ENCODE assay signal across 16 cellular contexts in the genomic region with DNA sequence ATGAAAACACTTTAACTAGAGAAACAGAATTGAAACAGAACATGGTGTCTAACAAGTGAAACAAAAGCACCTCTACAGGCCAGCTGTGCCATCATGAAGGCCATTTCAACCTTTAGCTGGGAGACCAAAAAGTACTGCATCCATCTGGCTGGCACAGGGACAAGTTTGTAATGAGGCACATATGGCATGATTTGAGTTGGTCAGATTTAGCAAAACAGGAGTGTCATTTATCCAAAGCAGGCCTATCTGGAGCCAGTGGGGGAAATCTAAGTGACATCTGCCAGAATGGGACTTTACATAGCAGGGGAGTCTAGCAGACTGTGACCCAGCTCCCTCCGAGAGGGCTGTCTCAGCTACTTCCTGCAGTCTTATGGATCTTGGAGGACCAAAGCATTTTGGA. TPM values are rescaled to one million over a fixed set of nuclear protein-coding genes. Genes with fewer than 3 reads are reported as not detected.
A peak's percentile ranks its signal among the peaks of the same experiment; 100 is the strongest.
DNase-seq lines count a peak whose midpoint lies in the region; ATAC-seq and TF ChIP-seq lines count a peak whose summit lies in the region.
"Had no signal": no experiment of that assay in that cellular context is flagged by ENCODE, and none has a peak within 500 bp of the region (broad histone marks: within the 10 kb centered on the region; RNA-seq: fewer than 3 reads in every experiment).

No MANE protein-coding gene starts in this region.

- H3K23ac ChIP-seq in trophoblast cell (ENCODE audit: low read length) = no peak overlapping the region

- H3K4me1 Mint-ChIP-seq in nephron progenitor cell = peaks cover 3% of the 10 kb centered on the region
- H3K4me1 Mint-ChIP-seq: stimulated activated naive CD8-positive, alpha-beta T cell treated with anti-CD3 and anti-CD28 coated beads, Interleukin-15, amount 100 ng/mL, for 72 hours had no signal

- no peak overlapping the region for H3K4me2 ChIP-seq in trophoblast cell (ENCODE audit: low read length)

- H3K14ac ChIP-seq in trophoblast cell (ENCODE audit: low read length) = peak overlapping the region; percentile 57

- no peak overlapping the region for H3K27ac Mint-ChIP-seq in nephron progenitor cell
- H3K27ac Mint-ChIP-seq: activated naive CD4-positive, alpha-beta T cell treated with anti-CD3 and anti-CD28 coated beads, Interleukin-2, amount 50 U/mL, for 72 hours; activated T-helper 1 cell treated with anti-CD3 and anti-CD28 coated beads, Interleukin-12 subunit alpha, Interleukin-12 subunit beta, Interleukin-2, Interleukin-4 antibody, amounts not matched to agents 30 ng/mL and 10 ng/mL and 1 ng/mL, durations not matched to agents 14 hours and 24 hours and 36 hours; stimulated activated naive CD8-positive, alpha-beta T cell treated with anti-CD3 and anti-CD28 coated beads, Interleukin-15, amount 100 ng/mL, for 72 hours had no signal

- WGBS in trophoblast cell (ENCODE audit: extremely low coverage, insufficient coverage, insufficient read length) = no CpG with 5 or more reads among the region's 1 CpG

- peak overlapping the region; percentile 44 for H2BK12ac ChIP-seq in trophoblast cell (ENCODE audit: low read length)

- peak overlapping the region; percentile 7 for H3K4ac ChIP-seq in trophoblast cell (ENCODE audit: low read depth, low read length)

- peak overlapping the region; percentile 74 for H2BK5ac ChIP-seq in trophoblast cell (ENCODE audit: low read depth, low read length, poor library complexity)

- peaks cover 24% of the 10 kb centered on the region for H3K79me1 ChIP-seq in trophoblast cell (ENCODE audit: low read length)

- H3K9me3 ChIP-seq in trophoblast cell (ENCODE audit: insufficient read depth, low read depth, low read length) = peaks cover 3% of the 10 kb centered on the region
- no peaks in the 10 kb centered on the region for H3K9me3 ChIP-seq in colonic mucosa
- H3K9me3 ChIP-seq: tibial nerve had no signal

- peaks cover 2% of the 10 kb centered on the region for H3K27me3 Mint-ChIP-seq in nephron progenitor cell (ENCODE audit: low read depth, poor library complexity)
- H3K27me3 Mint-ChIP-seq: stimulated activated naive CD8-positive, alpha-beta T cell treated with anti-CD3 and anti-CD28 coated beads, Interleukin-15, amount 100 ng/mL, for 72 hours had no signal

- H4K8ac ChIP-seq in trophoblast cell (ENCODE audit: low read depth, low read length) = peak overlapping the region; percentile 30

- no peaks in the 10 kb centered on the region for H3K27me3 ChIP-seq in trophoblast cell (ENCODE audit: insufficient read depth, low read length)
- no peaks in the 10 kb centered on the region for H3K27me3 ChIP-seq in colonic mucosa
- H3K27me3 ChIP-seq: tibial nerve had no signal

- H3K4me3 Mint-ChIP-seq in nephron progenitor cell = no peak overlapping the region
- H3K4me3 Mint-ChIP-seq: activated T-helper 1 cell treated with anti-CD3 and anti-CD28 coated beads, Interleukin-12 subunit alpha, Interleukin-12 subunit beta, Interleukin-2, Interleukin-4 antibody, amounts not matched to agents 30 ng/mL and 10 ng/mL and 1 ng/mL, durations not matched to agents 14 hours and 24 hours and 36 hours; stimulated activated naive CD8-positive, alpha-beta T cell treated with anti-CD3 and anti-CD28 coated beads, Interleukin-15, amount 100 ng/mL, for 72 hours had no signal

- peak; percentile 43 for ATAC-seq in GM21390 (IDR thresholded peaks at IDR 0.05; ENCODE audit: unreplicated experiment)
- ATAC-seq: activated naive CD4-positive, alpha-beta T cell treated with anti-CD3 and anti-CD28 coated beads, Interleukin-2, amount 50 U/mL, for 72 hours; stimulated activated naive CD8-positive, alpha-beta T cell treated with anti-CD3 and anti-CD28 coated beads, Interleukin-15, amount 100 ng/mL, for 72 hours had no signal

- H3K9ac ChIP-seq in trophoblast cell (ENCODE audit: low read length) (no peak overlapping the region), colonic mucosa (ENCODE audit: low read depth in 2 of 2, low read length in 2 of 2) (no peak overlapping the region)

- peaks cover 20% of the 10 kb centered on the region for H3K9me3 Mint-ChIP-seq in nephron progenitor cell

- H4K12ac ChIP-seq in trophoblast cell (ENCODE audit: low read depth, low read length) = no peak overlapping the region

- peak overlapping the region; percentile 69 for H4K91ac ChIP-seq in trophoblast cell (ENCODE audit: low read depth, low read length)

- DNase-seq in NCI-H524 treated with DMSO at 0.1 percent for 48 hours (lab: John Stamatoyannopoulos, UW) = peak; percentile 92
- DNase-seq in epithelial cell of prostate (ENCODE audit: low read depth, low spot score) = no peak
- DNase-seq in trophoblast cell = no peak
- DNase-seq in NCI-H1436 treated with DMSO at 0.1 percent for 48 hours (lab: John Stamatoyannopoulos, UW) = no peak
- no peak for DNase-seq in colonic mucosa
- no peak for DNase-seq in nephron progenitor cell
- DNase-seq: activated CD4-positive, alpha-beta T cell treated with anti-CD3 and anti-CD28 coated beads for 4 hours; NCI-H1105 treated with DMSO at 0.1 percent for 48 hours; small intestine; stimulated activated CD4-positive, alpha-beta T cell treated with anti-CD3 and anti-CD28 coated beads, Interleukin-4, amount 100 ng/mL, for 24 hours; stimulated activated naive CD8-positive, alpha-beta T cell treated with anti-CD3 and anti-CD28 coated beads, Interleukin-15, amount 100 ng/mL, for 72 hours; SW 1271 had no signal

- H3K4me1 ChIP-seq in trophoblast cell (ENCODE audit: control insufficient read depth in 1 of 2, insufficient read depth in 2 of 2, low read length in 2 of 2) (peaks cover 20 to 30% of the 10 kb centered on the region in 2 experiments), colonic mucosa (no peaks in the 10 kb centered on the region)
- H3K4me1 ChIP-seq: tibial nerve had no signal

- H3K79me2 ChIP-seq in trophoblast cell (ENCODE audit: control insufficient read depth, insufficient read depth, low read length, poor library complexity) = no peaks in the 10 kb centered on the region

- H2AK5ac ChIP-seq in trophoblast cell (ENCODE audit: low read length) = peak overlapping the region; percentile 11

- TF ChIP-seq CTCF in colonic mucosa (IDR thresholded peaks at IDR 0.05) = no peak
- no peak for TF ChIP-seq CTCF in nephron progenitor cell (IDR thresholded peaks at IDR 0.05)

- peaks cover 27% of the 10 kb centered on the region for H3K36me3 Mint-ChIP-seq in nephron progenitor cell (ENCODE audit: low read depth)

- H2BK120ac ChIP-seq in trophoblast cell (ENCODE audit: insufficient read depth, low read length, poor library complexity) = peak overlapping the region; percentile 87

- no peak overlapping the region for H2AFZ ChIP-seq in trophoblast cell (ENCODE audit: insufficient read depth, low read length, poor library complexity)

- H3K36me3 ChIP-seq in trophoblast cell (ENCODE audit: control insufficient read depth in 1 of 2, insufficient read depth in 2 of 2, low read length in 2 of 2) (peaks cover 2 to 3% of the 10 kb centered on the region in 2 experiments), colonic mucosa (no peaks in the 10 kb centered on the region)
- H3K36me3 ChIP-seq: tibial nerve had no signal

- peak overlapping the region; percentile 9 for H3K18ac ChIP-seq in trophoblast cell (ENCODE audit: low read length)

- intact Hi-C loops in colonic mucosa (cut with DNase I) = loop anchor here (10.0 kb wide), 1 partner anchor 522 kb away; no protein-coding TSS in a partner anchor

- peak overlapping the region; percentile 80 for H3K27ac ChIP-seq in epithelial cell of prostate
- H3K27ac ChIP-seq in trophoblast cell (ENCODE audit: low read depth, low read length) = peak overlapping the region; percentile 87
- no peak overlapping the region for H3K27ac ChIP-seq in colonic mucosa
- H3K27ac ChIP-seq: tibial nerve had no signal

- no peak overlapping the region for H3K4me3 ChIP-seq in trophoblast cell (ENCODE audit: low read depth, low read length)
- no peak overlapping the region for H3K4me3 ChIP-seq in colonic mucosa
- H3K4me3 ChIP-seq: tibial nerve had no signal

RNA-seq across cellular contexts. Expression of a gene that starts 51.9 kb away (rescaled TPM):
- polyA plus RNA-seq in trophoblast cell (2013) = 93.8 and 103 TPM in 2 replicates
- 10 to 100 TPM; 36.1 to 36.4 TPM for total RNA-seq in colonic mucosa
